In the genomic region with DNA sequence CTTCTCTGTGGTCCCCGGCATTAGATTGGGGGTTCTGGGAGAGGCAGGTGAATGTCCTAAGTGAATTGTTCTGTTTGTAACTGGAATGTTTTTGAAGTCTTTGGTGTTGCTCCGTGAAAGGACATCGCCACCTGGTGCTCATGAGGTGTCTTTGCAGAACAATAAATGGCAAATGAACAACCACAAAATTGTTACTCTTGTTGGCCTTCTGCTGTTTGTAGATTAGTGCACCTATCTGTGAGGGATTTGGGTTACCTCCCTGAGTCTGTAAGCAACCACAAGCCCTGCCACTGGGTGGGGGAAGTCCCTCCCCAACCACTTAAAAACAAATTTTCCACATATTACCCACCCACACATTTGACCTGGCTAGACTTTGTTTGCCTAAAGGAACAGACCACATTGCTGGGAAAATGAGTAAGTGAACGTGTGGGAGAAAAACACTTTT, we compare ENCODE assay signal across 8 cellular contexts. TPM values are rescaled to one million over a fixed set of nuclear protein-coding genes. Genes with fewer than 3 reads are reported as not detected.
DNase-seq lines count a peak whose midpoint lies in the region; ATAC-seq, FAIRE-seq and TF ChIP-seq lines count a peak whose summit lies in the region.

No MANE protein-coding gene starts in this region.

- SMC1A ChIA-PET in GM12878 (lab: Charles Lee; ENCODE audit: uncharacterized antibody, unreplicated experiment) = interaction anchor here (0.7 to 5.2 kb wide), 6 partner anchors 9 to 222 kb away, joined by 3 to 30 read pairs (median 14); partner anchors contain the start of gene DTX4

- H4K20me1 ChIP-seq in GM12878 (ENCODE audit: control insufficient read depth, insufficient read depth) = no peaks in the 10 kb centered on the region

- peak; percentile 77 for TF ChIP-seq RAD21 in GM12878 (IDR thresholded peaks at IDR 0.05; ENCODE audit: insufficient read depth, low read depth, low read length)

- POLR2A ChIA-PET in GM12878 (lab: Charles Lee) = interaction anchor here (0.6 to 3.7 kb wide), 4 partner anchors 15 to 41 kb away, joined by 3 to 18 read pairs (median 4); no protein-coding TSS in a partner anchor

- no peak for TF ChIP-seq POLR2A in GM12878 (IDR thresholded peaks at IDR 0.05; ENCODE audit: low read depth, low read length)

- no TSS peak for BruUV-seq in GM12878 (replicated peaks; lab: Mats Ljungman, UMichigan)

- 0% methylated on average over 4 of the region's 4 CpGs for WGBS in GM12878 (ENCODE audit: insufficient coverage, insufficient replicate concordance, low lambda C conversion rate, missing lambda C conversion rate)

- ATAC-seq in GM21381 (IDR thresholded peaks at IDR 0.05; ENCODE audit: unreplicated experiment) (peak; percentile 54), HG03571 (IDR thresholded peaks at IDR 0.05; ENCODE audit: unreplicated experiment) (peak; percentile 58), GM12878 (peak; percentile 77)

- peak; percentile 89 for FAIRE-seq in GM12878 (lab: Jason Lieb, UNC)
- peak; percentile 58 for FAIRE-seq in islet of Langerhans (lab: Jason Lieb, UNC)

- peaks cover 51% of the 10 kb centered on the region for H3K4me1 ChIP-seq in GM12878 (ENCODE audit: control insufficient read depth, insufficient read depth, low read length)

- peak overlapping the region; percentile 64 for H3K4me3 ChIP-seq in GM12878

- DNase-seq in G401 (ENCODE audit: low spot score) (peak; percentile 62), RPMI7951 (ENCODE audit: low read depth) (peak; percentile 51), GM12878 (ENCODE audit: low read depth, low spot score) (peak; percentile 89), GF-D8 (lab: John Stamatoyannopoulos, UW) (no peak)
- peak; percentile 52 for DNase-seq in stimulated activated CD4-positive, alpha-beta T cell treated with anti-CD3 and anti-CD28 coated beads, Interleukin-2, amount 100 ng/mL, for 4 hours (ENCODE audit: low read depth)

- H3K9me3 ChIP-seq in GM12878 (replicated peaks; ENCODE audit: control insufficient read depth, insufficient read depth, low read length) = no peaks in the 10 kb centered on the region

- H3K4me2 ChIP-seq in GM12878 (ENCODE audit: control insufficient read depth, insufficient read depth) = peak overlapping the region; percentile 72

- peak; percentile 62 to 68; a peak in 3 of 4 replicates for TF ChIP-seq EP300 in GM12878 (IDR thresholded peaks at IDR 0.05; ENCODE audit: borderline replicate concordance in 1 of 2, control insufficient read depth in 1 of 2, low read depth in 2 of 2, low read length in 2 of 2)

- H3K36me3 ChIP-seq in GM12878 (ENCODE audit: control insufficient read depth in 2 of 2, insufficient read depth in 2 of 2, low read length in 1 of 2) = peaks cover 12 to 20% of the 10 kb centered on the region in 2 experiments; a peak in 3 of 4 replicates

- TF ChIP-seq CTCF in GM12878 (IDR thresholded peaks at IDR 0.05 in 2 of 3, conservative IDR thresholded peaks at IDR 0.05 in 1 of 3; ENCODE audit: control insufficient read depth in 2 of 3, extremely low read depth in 1 of 3, insufficient read depth in 1 of 3, low read depth in 3 of 3, low read length in 3 of 3) = peak; percentile 74 to 87 (median 78); a peak in 5 of 6 replicates

- peak overlapping the region; percentile 10; the same call in 1 of the 2 replicates for H2AFZ ChIP-seq in GM12878 (ENCODE audit: control insufficient read depth, low read depth, low read length)

- H3K27ac ChIP-seq in GM12878 (ENCODE audit: control insufficient read depth, insufficient read depth) = peak overlapping the region; percentile 76

- H3K27me3 ChIP-seq in GM12878 (replicated peaks in 1 of 2; ENCODE audit: control insufficient read depth in 2 of 2, insufficient read depth in 2 of 2, low read length in 1 of 2) = no peaks in the 10 kb centered on the region

- intact Hi-C loops in GM12878 (cut with micrococcal nuclease; ENCODE audit: unreplicated experiment) = loop anchor here (1.0 to 5.0 kb wide), 6 partner anchors 9 to 349 kb away; no protein-coding TSS in a partner anchor

- CTCF ChIA-PET in GM12878 (lab: Yijun Ruan, JAX) = interaction anchor here (1.0 to 33.5 kb wide), 5 partner anchors 10 to 78 kb away, joined by 3 to 1180 read pairs (median 10); partner anchors contain the start of gene DTX4

- in situ Hi-C loops in G401 (cut with HindIII; ENCODE audit: low sequenced_read_pairs) = no loop called here
- in situ Hi-C loops in GM12878 (cut with MboI) = loop anchor here (5.0 kb wide), 1 partner anchor 36 kb away; the partner anchor contains the start of gene DTX4

- H3K9ac ChIP-seq in GM12878 (ENCODE audit: control insufficient read depth, insufficient read depth, low read length) = peak overlapping the region; percentile 37; the same call in 1 of the 2 replicates

- peaks cover 38% of the 10 kb centered on the region for H3K79me2 ChIP-seq in GM12878 (ENCODE audit: control insufficient read depth, insufficient read depth, low read length)

- RAD21 ChIA-PET in GM12878 (lab: Charles Lee; ENCODE audit: unreplicated experiment) = interaction anchor here (1.5 to 10.8 kb wide), 2 partner anchors 34 to 75 kb away, joined by 3 to 183 read pairs; partner anchors contain the start of gene DTX4

TF ChIP-seq in GM12878, 131 proteins besides CTCF, POLR2A, EP300 and RAD21 (continues in another document):
- no peak for TF ChIP-seq SUZ12 (IDR thresholded peaks at IDR 0.05; ENCODE audit: unreplicated experiment)
- TF ChIP-seq PML (IDR thresholded peaks at IDR 0.05; ENCODE audit: low read length) = peak; percentile 57; the same call in 1 of the 2 replicates
- 0 out of 2 replicates have a peak, but pooled peaks have one; percentile 61 for TF ChIP-seq EZH2 (IDR thresholded peaks at IDR 0.05; ENCODE audit: borderline replicate concordance, control insufficient read depth, low read depth, low read length)
- no peak for TF ChIP-seq ZNF24 (IDR thresholded peaks at IDR 0.05)
- TF ChIP-seq USF2 (IDR thresholded peaks at IDR 0.05; ENCODE audit: borderline replicate concordance, low read depth, low read length) = no peak
- peak; percentile 87 for TF ChIP-seq EED (IDR thresholded peaks at IDR 0.05; ENCODE audit: low read depth)
- TF ChIP-seq EGR1 (IDR thresholded peaks at IDR 0.05; ENCODE audit: borderline replicate concordance in 1 of 2, low read depth in 2 of 2, low read length in 2 of 2) = peak in 1 of 2 experiments; percentile 80; a peak in 2 of 3 replicates
- peak; percentile 36; the same call in 1 of the 2 replicates for TF ChIP-seq BMI1 (IDR thresholded peaks at IDR 0.05; ENCODE audit: borderline replicate concordance)
- TF ChIP-seq SMC3 (IDR thresholded peaks at IDR 0.05; ENCODE audit: borderline replicate concordance, low read length) = peak; percentile 81
- no peak for TF ChIP-seq SP1 (IDR thresholded peaks at IDR 0.05; ENCODE audit: low read depth, low read length)
- TF ChIP-seq RELA (IDR thresholded peaks at IDR 0.05; ENCODE audit: borderline replicate concordance, partially characterized antibody) = peak; percentile 83
- no peak for TF ChIP-seq SIX5 (IDR thresholded peaks at IDR 0.05; ENCODE audit: low read depth, low read length, severe bottlenecking)

RNA-seq across cellular contexts. Expression of gene MPEG1, which starts 4.7 kb away (rescaled TPM):
- not detected in 2 replicates for total RNA-seq in G401 (2014; rRNA removed; shearing (Covaris generic))
- not detected in 2 replicates for total RNA-seq in RPMI7951 (2014; rRNA removed; shearing (Covaris generic))
- 64.0 and 69.8 TPM in 2 replicates for total RNA-seq in GM12878 (2013; cell fraction: nucleolus; rRNA removed)
- 14.6 and 15.4 TPM in 2 replicates for total RNA-seq in GM12878 (2014; rRNA removed)
- total RNA-seq in GM12878 (2014; rRNA removed; fragmentation: Illumina TruSeq; extraction: Trizol) = 13.5 and 14.4 TPM in 2 replicates
- total RNA-seq in GM12878 (2021) = 10.7 and 12.3 TPM in 2 replicates
- 8.5 TPM for polyA plus RNA-seq in GM12878 (2011; ENCODE audit: low read depth)
- 0.03 TPM in 1 of 2 replicates, not detected in the other for polyA plus RNA-seq in GM12878 (2011; rRNA removed)
- polyA plus RNA-seq in GM12878 (2011; cell fraction: cytosol; rRNA removed) = 0.02 and 0.03 TPM in 2 replicates
- 0.03 TPM in 2 replicates for polyA plus RNA-seq in GM12878 (2011; cell fraction: nucleus; rRNA removed)
- 9.1 and 9.7 TPM in 2 replicates for polyA plus RNA-seq in GM12878 (2012)
- 14.2 and 15.6 TPM in 2 replicates for polyA plus RNA-seq in GM12878 (2014; fragmentation: Illumina TruSeq; extraction: Trizol)
- 1 to 10 TPM; 2.0 to 2.1 TPM for polyA plus RNA-seq in GM12878 (2014; fragmentation: Nextera tagmentation; extraction: Ambion mirVana)
- polyA plus RNA-seq in GM12878 (2014; rRNA removed) = 10.4 and 11.7 TPM in 2 replicates
- polyA plus RNA-seq in GM12878 (2016; fragmentation: Nextera tagmentation; extraction: Ambion mirVana) = 1 to 10 TPM; 1.3 to 2.5 TPM
- 0.05 TPM in 1 of 2 replicates, not detected in the other for polyA minus RNA-seq in GM12878 (2011; rRNA and poly(A)+ RNA removed)
- not detected in 2 replicates for polyA minus RNA-seq in GM12878 (2011; cell fraction: cytosol; rRNA and poly(A)+ RNA removed)
- polyA minus RNA-seq in GM12878 (2011; cell fraction: nucleus; rRNA and poly(A)+ RNA removed) = under 0.01 TPM in 1 of 2 replicates, not detected in the other

RNA-seq across cellular contexts. Expression of gene DTX4, which starts 36.1 kb away (rescaled TPM):
- 0.55 and 3.7 TPM in 2 replicates for total RNA-seq in G401 (2014; rRNA removed; shearing (Covaris generic))
- 0.48 and 0.49 TPM in 2 replicates for total RNA-seq in RPMI7951 (2014; rRNA removed; shearing (Covaris generic))
- 258 and 287 TPM in 2 replicates for total RNA-seq in GM12878 (2013; cell fraction: nucleolus; rRNA removed)
- 11.9 and 14.2 TPM in 2 replicates for total RNA-seq in GM12878 (2014; rRNA removed)
- 8.7 and 10.3 TPM in 2 replicates for total RNA-seq in GM12878 (2014; rRNA removed; fragmentation: Illumina TruSeq; extraction: Trizol)
- total RNA-seq in GM12878 (2021) = 25.8 and 27.9 TPM in 2 replicates
- polyA plus RNA-seq in GM12878 (2011; ENCODE audit: low read depth) = 18.7 TPM
- polyA plus RNA-seq in GM12878 (2011; rRNA removed) = 10.6 and 17.4 TPM in 2 replicates
- 20.6 and 27.1 TPM in 2 replicates for polyA plus RNA-seq in GM12878 (2011; cell fraction: cytosol; rRNA removed)
- 137 and 150 TPM in 2 replicates for polyA plus RNA-seq in GM12878 (2011; cell fraction: nucleus; rRNA removed)
- polyA plus RNA-seq in GM12878 (2012) = 20.5 and 31.1 TPM in 2 replicates
- polyA plus RNA-seq in GM12878 (2014; fragmentation: Illumina TruSeq; extraction: Trizol) = 19.4 TPM in 2 replicates
- 1 to 10 TPM; 5.9 to 6.9 TPM for polyA plus RNA-seq in GM12878 (2014; fragmentation: Nextera tagmentation; extraction: Ambion mirVana)
- polyA plus RNA-seq in GM12878 (2014; rRNA removed) = 10.6 and 11.2 TPM in 2 replicates
- polyA plus RNA-seq in GM12878 (2016; fragmentation: Nextera tagmentation; extraction: Ambion mirVana) = 1 to 10 TPM; 3.8 to 6.3 TPM
- 29.2 and 46.7 TPM in 2 replicates for polyA minus RNA-seq in GM12878 (2011; rRNA and poly(A)+ RNA removed)
- 16.0 and 19.2 TPM in 2 replicates for polyA minus RNA-seq in GM12878 (2011; cell fraction: cytosol; rRNA and poly(A)+ RNA removed)
- 75.1 and 91.1 TPM in 2 replicates for polyA minus RNA-seq in GM12878 (2011; cell fraction: nucleus; rRNA and poly(A)+ RNA removed)

Comparison
In these comparisons a context has a peak if more than half of its experiments do, and no peak if none do; other contexts are left out.
1. RNA of gene MPEG1, which starts 4.7 kb away (total RNA-seq): 10.7 to 69.8 TPM in GM12878; not detected in G401 and not detected in RPMI7951; every median in the first group is over 10 times any median in the second.
2. Peak in every context shown above with its lines, with median percentiles within 50 percentile points of each other: ATAC-seq.